ENCODE assay signal across 24 cellular contexts in the genomic region with DNA sequence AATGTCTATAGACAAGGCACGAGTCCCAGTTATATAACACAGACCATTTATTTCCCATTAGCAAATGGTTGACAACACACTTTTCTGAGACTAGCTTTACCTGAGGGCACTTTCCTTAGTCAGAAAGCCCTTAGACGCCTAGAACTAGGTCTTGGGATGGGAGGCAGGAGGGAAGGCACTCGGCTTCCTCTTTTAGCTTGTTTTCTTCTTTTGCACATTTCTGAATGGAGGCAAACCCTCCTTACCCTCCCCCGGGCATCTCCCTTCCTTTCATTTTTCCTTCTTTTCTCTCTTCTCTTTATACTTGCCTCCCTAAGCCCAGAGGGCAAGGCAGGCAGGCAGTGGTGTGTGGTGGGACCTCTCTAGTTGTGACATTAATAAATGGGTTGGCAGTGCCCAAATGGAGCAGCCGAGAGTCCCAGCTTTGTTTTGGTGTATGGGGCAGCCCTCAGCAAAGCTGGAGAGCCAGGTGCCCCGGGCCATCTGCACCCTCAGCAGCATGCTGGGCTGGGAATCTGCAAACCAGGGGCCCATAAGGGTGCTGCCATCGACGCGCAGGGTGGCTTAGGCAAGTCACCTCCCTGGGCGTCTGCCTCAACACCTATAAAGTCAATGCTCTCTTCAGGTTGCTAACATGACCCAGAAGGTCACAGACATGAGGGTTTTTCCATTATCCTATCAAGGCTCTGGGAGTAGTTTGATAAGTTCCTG. TPM values are rescaled to one million over a fixed set of nuclear protein-coding genes. Genes with fewer than 3 reads are reported as not detected.
"Had no signal": no experiment of that assay in that cellular context is flagged by ENCODE, and none has a peak within 500 bp of the region (broad histone marks: within the 10 kb centered on the region; RNA-seq: fewer than 3 reads in every experiment).

No MANE protein-coding gene starts in this region.

- H3K27ac ChIP-seq: cardiac muscle cell, esophagus muscularis mucosa, gastroesophageal sphincter, heart left ventricle, neutrophil, thyroid gland had no signal

- H3K4me3 ChIP-seq: cardiac muscle cell, esophagus muscularis mucosa, gastroesophageal sphincter, heart left ventricle, thyroid gland had no signal

- H3K27me3 Mint-ChIP-seq: activated CD4-positive, alpha-beta T cell treated with anti-CD3 and anti-CD28 coated beads, Interleukin-2, amount 10 ng/mL, durations not matched to agents 7 days and 5 days; activated naive CD8-positive, alpha-beta T cell treated with anti-CD3 and anti-CD28 coated beads for 36 hours; naive thymus-derived CD8-positive, alpha-beta T cell; T-cell had no signal

- ATAC-seq: activated CD4-positive, CD25-positive, alpha-beta regulatory T cell treated with anti-CD3 and anti-CD28 coated beads, Interleukin-2, amount 50 U/mL, for 24 hours; gastroesophageal sphincter; heart left ventricle; left ventricle myocardium superior; naive thymus-derived CD8-positive, alpha-beta T cell; T-cell had no signal

- H3K9me3 Mint-ChIP-seq: activated CD4-positive, alpha-beta T cell treated with anti-CD3 and anti-CD28 coated beads, Interleukin-2, amount 10 ng/mL, durations not matched to agents 7 days and 5 days; activated naive CD8-positive, alpha-beta T cell treated with anti-CD3 and anti-CD28 coated beads for 36 hours; dendritic cell treated with granulocyte-macrophage colony-stimulating factor and Interleukin-4, amounts not matched to agents 40 ng/mL and 50 ng/mL, for 4 days; immature natural killer cell; naive thymus-derived CD8-positive, alpha-beta T cell; T-cell had no signal

- H3K27ac Mint-ChIP-seq: activated naive CD8-positive, alpha-beta T cell treated with anti-CD3 and anti-CD28 coated beads for 36 hours; dendritic cell treated with granulocyte-macrophage colony-stimulating factor and Interleukin-4, amounts not matched to agents 40 ng/mL and 50 ng/mL, for 4 days; immature natural killer cell; T-cell had no signal

- H3K36me3 ChIP-seq: cardiac muscle cell, neutrophil had no signal

- H3K4me3 Mint-ChIP-seq: activated CD4-positive, alpha-beta T cell treated with anti-CD3 and anti-CD28 coated beads, Interleukin-2, amount 10 ng/mL, durations not matched to agents 7 days and 5 days; activated naive CD8-positive, alpha-beta T cell treated with anti-CD3 and anti-CD28 coated beads for 36 hours; dendritic cell treated with granulocyte-macrophage colony-stimulating factor and Interleukin-4, amounts not matched to agents 40 ng/mL and 50 ng/mL, for 4 days; immature natural killer cell; naive thymus-derived CD8-positive, alpha-beta T cell; T-cell had no signal

- H3K9me3 ChIP-seq: esophagus muscularis mucosa, gastroesophageal sphincter, neutrophil, thyroid gland had no signal

- H3K27me3 ChIP-seq: cardiac muscle cell, esophagus muscularis mucosa, gastroesophageal sphincter, heart left ventricle, thyroid gland had no signal

- FAIRE-seq: endothelial cell of umbilical vein had no signal

- DNase-seq: activated CD4-positive, alpha-beta T cell treated with anti-CD3 and anti-CD28 coated beads, Interleukin-2, amount 10 ng/mL, durations not matched to agents 7 days and 5 days; activated gamma-delta T cell; activated naive CD8-positive, alpha-beta T cell treated with anti-CD3 and anti-CD28 coated beads for 36 hours; amniotic stem cell; effector CD8-positive, alpha-beta T cell; heart left ventricle; immature natural killer cell; kidney glomerular epithelial cell; left ventricle myocardium superior; mesenchymal stem cell; naive thymus-derived CD8-positive, alpha-beta T cell; stimulated activated naive CD4-positive, alpha-beta T cell; T-cell; thyroid gland had no signal

- H3K36me3 Mint-ChIP-seq: activated naive CD8-positive, alpha-beta T cell treated with anti-CD3 and anti-CD28 coated beads for 36 hours had no signal

RNA-seq across cellular contexts. Expression of gene BCL2L10, which starts 21.1 kb away (rescaled TPM):
- total RNA-seq: activated naive CD8-positive, alpha-beta T cell treated with anti-CD3 and anti-CD28 coated beads for 36 hours; chondrocyte; endothelial cell of umbilical vein; left ventricle myocardium superior; subcutaneous adipose tissue; urinary bladder had no signal
- polyA plus RNA-seq: cardiac muscle cell; heart left ventricle; immature natural killer cell; naive thymus-derived CD8-positive, alpha-beta T cell had no signal
